ENCODE assay signal across 1 cellular context in genomic region chr1:113405573-113405972, GRCh38.
TF ChIP-seq lines count a peak whose summit lies in the region.

No MANE protein-coding gene starts in this region.

TF ChIP-seq in HepG2, 621 proteins besides CTCF, POLR2A, EP300 and RAD21 (continued from another document and continues in another):
- TF ChIP-seq ZNF20 (CRISPR knock-in tag; IDR thresholded peaks at IDR 0.05) (no peak), HOMEZ (CRISPR knock-in tag; IDR thresholded peaks at IDR 0.05; ENCODE audit: low read depth) (peak; percentile 72; the same call in 1 of the 2 replicates), ZKSCAN1 (IDR thresholded peaks at IDR 0.05; ENCODE audit: low read length) (no peak), ATF7 (IDR thresholded peaks at IDR 0.05) (no peak), ATF7 (CRISPR knock-in tag; IDR thresholded peaks at IDR 0.05) (no peak), MAFF (IDR thresholded peaks at IDR 0.05; ENCODE audit: low read depth, low read length) (0 out of 2 replicates have a peak, but pooled peaks have one; percentile 2), SOX13 (IDR thresholded peaks at IDR 0.05) (no peak), SOX13 (CRISPR knock-in tag; conservative IDR thresholded peaks at IDR 0.05 in 1 of 2, IDR thresholded peaks at IDR 0.05 in 1 of 2) (peak in 1 of 2 experiments; percentile 46; a peak in 1 of 4 replicates), ZNF777 (CRISPR knock-in tag; IDR thresholded peaks at IDR 0.05) (no peak), ZNF264 (CRISPR knock-in tag; IDR thresholded peaks at IDR 0.05) (no peak), ZNF17 (CRISPR knock-in tag; IDR thresholded peaks at IDR 0.05) (no peak), TRAFD1 (CRISPR knock-in tag; IDR thresholded peaks at IDR 0.05; ENCODE audit: borderline replicate concordance) (no peak), TEAD3 (CRISPR knock-in tag; optimal IDR thresholded peaks at IDR 0.05; ENCODE audit: borderline replicate concordance) (no peak), SALL1 (CRISPR knock-in tag; IDR thresholded peaks at IDR 0.05) (no peak), ZNF292 (CRISPR knock-in tag; IDR thresholded peaks at IDR 0.05; ENCODE audit: borderline replicate concordance, low read depth) (0 out of 2 replicates have a peak, but pooled peaks have one; percentile 34), SMC3 (IDR thresholded peaks at IDR 0.05; ENCODE audit: low read length) (0 out of 2 replicates have a peak, but pooled peaks have one; percentile 1), MIER3 (CRISPR knock-in tag; IDR thresholded peaks at IDR 0.05; ENCODE audit: borderline replicate concordance) (no peak), HMG20B (CRISPR knock-in tag; conservative IDR thresholded peaks at IDR 0.05) (no peak), ZNF773 (CRISPR knock-in tag; IDR thresholded peaks at IDR 0.05; ENCODE audit: borderline replicate concordance) (no peak), KIAA2018 (CRISPR knock-in tag; IDR thresholded peaks at IDR 0.05; ENCODE audit: borderline replicate concordance) (no peak), PAXIP1 (CRISPR knock-in tag; conservative IDR thresholded peaks at IDR 0.05) (no peak), ZNF331 (CRISPR knock-in tag; IDR thresholded peaks at IDR 0.05) (peak; percentile 15; the same call in 1 of the 2 replicates), ZNF768 (CRISPR knock-in tag; IDR thresholded peaks at IDR 0.05) (no peak), HNRNPLL (IDR thresholded peaks at IDR 0.05; ENCODE audit: low read depth, low read length, poor library complexity, severe bottlenecking) (no peak), ZNF580 (CRISPR knock-in tag; IDR thresholded peaks at IDR 0.05; ENCODE audit: borderline replicate concordance, low read depth) (no peak), ZNF513 (CRISPR knock-in tag; conservative IDR thresholded peaks at IDR 0.05) (no peak), SNAPC2 (CRISPR knock-in tag; IDR thresholded peaks at IDR 0.05) (no peak), ZNF724P (CRISPR knock-in tag; IDR thresholded peaks at IDR 0.05; ENCODE audit: borderline replicate concordance) (no peak), CENPX (CRISPR knock-in tag; IDR thresholded peaks at IDR 0.05) (no peak), CEBPB (IDR thresholded peaks at IDR 0.05; ENCODE audit: borderline replicate concordance, low read depth, low read length) (no peak), ASH2L (IDR thresholded peaks at IDR 0.05; ENCODE audit: insufficient read length, low read depth, low read length) (no peak), DNMT1 (CRISPR knock-in tag; IDR thresholded peaks at IDR 0.05) (no peak), MXD4 (CRISPR knock-in tag; IDR thresholded peaks at IDR 0.05) (no peak), TFAP4 (IDR thresholded peaks at IDR 0.05; ENCODE audit: borderline replicate concordance, low read depth) (peak; percentile 90), ZNF543 (CRISPR knock-in tag; IDR thresholded peaks at IDR 0.05) (no peak)
